10 cellular contexts compared by ENCODE assay signal in genomic region chr18:79397288-79397829, GRCh38. TPM values are rescaled to one million over a fixed set of nuclear protein-coding genes. Genes with fewer than 3 reads are reported as not detected.
DNase-seq lines count a peak whose midpoint lies in the region; ATAC-seq and TF ChIP-seq lines count a peak whose summit lies in the region.
"Had no signal": no experiment of that assay in that cellular context is flagged by ENCODE, and none has a peak within 500 bp of the region (broad histone marks: within the 10 kb centered on the region; RNA-seq: fewer than 3 reads in every experiment).

No MANE protein-coding gene starts in this region.

- TF ChIP-seq CTCF in brain (conservative IDR thresholded peaks at IDR 0.05), result no peak

- peaks cover 74% of the 10 kb centered on the region for H3K27me3 Mint-ChIP-seq in brain
- H3K27me3 Mint-ChIP-seq in naive B cell, result no peaks in the 10 kb centered on the region

- H3K36me3 ChIP-seq in BLaER1 (no peaks in the 10 kb centered on the region), Karpas-422 (ENCODE audit: insufficient read depth, low read length) (peaks cover 8% of the 10 kb centered on the region; the same call in 1 of the 2 replicates)

- peaks cover 0 to 5% (median 4%) of the 10 kb centered on the region in 5 experiments for H3K9me3 Mint-ChIP-seq in brain
- no peaks in the 10 kb centered on the region for H3K9me3 Mint-ChIP-seq in naive B cell

- H3K27ac Mint-ChIP-seq in brain (no peak overlapping the region), naive B cell (peak overlapping the region in 4 of 6 donors; percentile 30 to 97 (median 42))

- peak overlapping the region in 4 of 5 experiments; percentile 28 to 62 (median 55) for H3K4me3 Mint-ChIP-seq in brain
- H3K4me3 Mint-ChIP-seq in naive B cell, result peak overlapping the region; percentile 23 to 95 (median 82)

- peak overlapping the region; percentile 75 for H3K4me3 ChIP-seq in BLaER1
- H3K4me3 ChIP-seq in Karpas-422 (ENCODE audit: low read length), result peak overlapping the region; percentile 89

- DNase-seq in Karpas-422 (no peak), naive B cell (no peak), NCI-H82 (lab: John Stamatoyannopoulos, UW) (no peak)
- DNase-seq: NCI-H1436 treated with DMSO at 0.1 percent for 48 hours had no signal

- no peak overlapping the region for H2AFZ ChIP-seq in Karpas-422 (ENCODE audit: low read length)

- peaks cover 53% of the 10 kb centered on the region for H3K79me2 ChIP-seq in Karpas-422 (ENCODE audit: low read length)

- H3K36me3 Mint-ChIP-seq in brain, result no peaks in the 10 kb centered on the region
- H3K36me3 Mint-ChIP-seq in naive B cell, result no peaks in the 10 kb centered on the region

- H3K27ac ChIP-seq in BLaER1 (peak overlapping the region; percentile 91; the same call in 1 of the 2 replicates), Karpas-422 (ENCODE audit: low read length) (peak overlapping the region; percentile 64)
- H3K27ac ChIP-seq: C4-2B had no signal

- H3K9me2 ChIP-seq in Karpas-422 (replicated peaks; ENCODE audit: insufficient read depth, low read length), result no peaks in the 10 kb centered on the region

- H3K9ac ChIP-seq in BLaER1 (peak overlapping the region; percentile 86; the same call in 1 of the 2 replicates), Karpas-422 (ENCODE audit: low read length) (peak overlapping the region; percentile 96)

- H3K9me3 ChIP-seq in BLaER1 (no peaks in the 10 kb centered on the region), Karpas-422 (ENCODE audit: low read length) (no peaks in the 10 kb centered on the region)

- H4K20me1 ChIP-seq in BLaER1 (peaks cover 36% of the 10 kb centered on the region), Karpas-422 (ENCODE audit: insufficient read depth, low read depth, low read length) (peaks cover 6% of the 10 kb centered on the region; the same call in 1 of the 2 replicates)

- peaks cover 73% of the 10 kb centered on the region for H3K4me1 ChIP-seq in BLaER1
- peaks cover 73% of the 10 kb centered on the region for H3K4me1 ChIP-seq in Karpas-422 (ENCODE audit: low read length)

- H3K4me1 Mint-ChIP-seq in brain (peaks cover 26% of the 10 kb centered on the region), naive B cell (peaks cover 36 to 45% (median 42%) of the 10 kb centered on the region in 3 donors)

- ATAC-seq in naive B cell (ENCODE audit: low read depth in 2 of 2) (no peak), HG03378 (IDR thresholded peaks at IDR 0.05; ENCODE audit: unreplicated experiment) (no peak), HG03439 (IDR thresholded peaks at IDR 0.05; ENCODE audit: unreplicated experiment) (no peak), HG02970 (IDR thresholded peaks at IDR 0.05; ENCODE audit: low FRiP score, unreplicated experiment) (no peak)

- H3K4me2 ChIP-seq in BLaER1, result peak overlapping the region; percentile 90
- H3K4me2 ChIP-seq in Karpas-422 (ENCODE audit: low read depth, low read length, poor library complexity, severe bottlenecking), result peak overlapping the region; percentile 98

- H3K27me3 ChIP-seq in BLaER1 (peaks cover 64% of the 10 kb centered on the region), Karpas-422 (ENCODE audit: low read length) (peaks cover 2% of the 10 kb centered on the region; the same call in 1 of the 2 replicates)

RNA-seq across cellular contexts. Expression of gene NFATC1, which starts 1.6 kb away (rescaled TPM):
- total RNA-seq in Karpas-422 (2014; rRNA removed; shearing (Covaris generic); ENCODE audit: low replicate concordance), result 42.9 and 46.1 TPM in 2 replicates
- polyA plus RNA-seq in brain (ENCODE audit: insufficient read depth, low read depth, low replicate concordance) (5.5 TPM), naive B cell (ENCODE audit: low read depth in 6 of 6) (10 to 100 TPM; 35.7 to 77.8 (median 51.1) TPM)

Comparison
In these comparisons a context has a peak if more than half of its experiments do, and no peak if none do; other contexts are left out.
1. H3K27ac Mint-ChIP-seq: peak in naive B cell (4 of 6); none in brain (0 of 5).